1 cellular context compared by ENCODE assay signal in genomic region chr22:19998991-19999820, GRCh38.
TF ChIP-seq lines count a peak whose summit lies in the region.

No MANE protein-coding gene starts in this region.

TF ChIP-seq in IMR-90, 13 proteins besides CTCF, POLR2A, EP300 and RAD21:
- TF ChIP-seq BHLHE40 (IDR thresholded peaks at IDR 0.05; ENCODE audit: low read depth, low read length) (no peak), SMC3 (IDR thresholded peaks at IDR 0.05; ENCODE audit: low read depth, low read length) (no peak), CEBPB (IDR thresholded peaks at IDR 0.05; ENCODE audit: low read depth, low read length) (no peak), FOS (IDR thresholded peaks at IDR 0.05; ENCODE audit: low read depth, low read length) (no peak), MXI1 (IDR thresholded peaks at IDR 0.05; ENCODE audit: borderline replicate concordance, low read depth, low read length) (no peak), MAFK (IDR thresholded peaks at IDR 0.05; ENCODE audit: low read depth, low read length) (no peak), NFE2L2 (IDR thresholded peaks at IDR 0.05; ENCODE audit: low read depth, low read length) (no peak), RFX5 (IDR thresholded peaks at IDR 0.05; ENCODE audit: low read depth, low read length) (no peak), CHD1 (IDR thresholded peaks at IDR 0.05; ENCODE audit: low read depth, low read length) (no peak)
- TF ChIP-seq, protein P1, sequence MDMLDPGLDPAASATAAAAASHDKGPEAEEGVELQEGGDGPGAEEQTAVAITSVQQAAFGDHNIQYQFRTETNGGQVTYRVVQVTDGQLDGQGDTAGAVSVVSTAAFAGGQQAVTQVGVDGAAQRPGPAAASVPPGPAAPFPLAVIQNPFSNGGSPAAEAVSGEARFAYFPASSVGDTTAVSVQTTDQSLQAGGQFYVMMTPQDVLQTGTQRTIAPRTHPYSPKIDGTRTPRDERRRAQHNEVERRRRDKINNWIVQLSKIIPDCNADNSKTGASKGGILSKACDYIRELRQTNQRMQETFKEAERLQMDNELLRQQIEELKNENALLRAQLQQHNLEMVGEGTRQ (IDR thresholded peaks at IDR 0.05; ENCODE audit: low read depth, low read length) = no peak
